ENCODE assay signal across 8 cellular contexts in the genomic region with DNA sequence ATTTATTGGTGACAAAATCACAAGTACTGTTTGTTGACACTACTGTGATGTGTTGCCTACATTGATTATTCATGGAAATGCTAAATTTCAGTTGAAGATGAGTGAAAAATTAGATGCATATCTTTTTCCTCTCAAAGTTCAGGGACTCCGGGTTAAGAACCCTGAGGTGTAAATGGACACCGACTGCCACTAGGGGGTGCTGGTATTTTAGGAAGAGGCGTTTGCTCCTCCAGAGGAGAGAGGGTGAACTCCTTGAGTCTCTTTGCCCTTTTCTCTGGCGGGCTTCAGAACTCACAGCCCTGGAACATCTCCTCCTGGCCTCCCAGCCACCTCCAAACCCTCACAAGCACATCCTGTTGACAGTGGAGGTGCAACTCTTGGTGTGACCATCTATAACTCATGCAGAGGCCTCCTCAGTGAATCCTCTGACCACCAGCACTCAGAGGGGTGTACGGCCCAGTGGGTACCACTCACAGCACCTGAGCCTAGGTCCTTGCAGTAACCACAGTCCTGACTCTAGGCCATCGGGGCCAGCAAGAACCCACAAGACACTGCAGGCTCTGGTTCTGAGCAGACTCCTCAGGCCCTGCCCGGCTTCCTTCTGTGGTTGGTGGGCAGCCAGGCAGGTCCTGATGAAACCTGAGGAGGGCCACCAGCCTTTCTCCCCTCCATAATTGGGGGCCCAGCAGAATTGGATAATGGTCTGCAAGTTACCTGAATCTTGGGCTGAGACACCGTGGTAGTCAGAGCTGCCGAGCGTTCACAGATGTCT. TPM values are rescaled to one million over a fixed set of nuclear protein-coding genes. Genes with fewer than 3 reads are reported as not detected.
DNase-seq lines count a peak whose midpoint lies in the region; ATAC-seq, FAIRE-seq and TF ChIP-seq lines count a peak whose summit lies in the region.

No MANE protein-coding gene starts in this region.

- DNase-seq in Ammon's horn (ENCODE audit: low spot score) (peak; percentile 66), H54 (ENCODE audit: insufficient read length, low spot score) (peak; percentile 47), RWPE1 (ENCODE audit: low spot score) (peak; percentile 37), globus pallidus (ENCODE audit: low spot score) (peak; percentile 41), prostate gland (ENCODE audit: low spot score) (peak; percentile 61), uterus (peak in 1 of 2 donors; percentile 66)
- peak; percentile 40 for DNase-seq in activated effector memory CD4-positive, alpha-beta T cell treated with Interleukin-2 at 50 U/mL for 16 hours

- POLR2A ChIA-PET in RWPE1 (lab: Yijun Ruan, JAX; ENCODE audit: low non-redundant PET): no interaction called here

- intact Hi-C loops in prostate gland (cut with DNase I): loop anchor here (5.0 to 10.0 kb wide), 2 partner anchors 413 to 531 kb away; no protein-coding TSS in a partner anchor
- intact Hi-C loops in uterus (cut with DNase I; ENCODE audit: low total_unique reads): no loop called here

- WGBS in prostate gland: 57% methylated on average over 10 of the region's 10 CpGs

- H3K4me1 ChIP-seq in prostate gland (replicated peaks): no peaks in the 10 kb centered on the region
- H3K4me1 ChIP-seq in uterus: no peaks in the 10 kb centered on the region

- FAIRE-seq in H54 (lab: Jason Lieb, UNC): no peak

- peak; percentile 46 for TF ChIP-seq CTCF in RWPE1 (conservative IDR thresholded peaks at IDR 0.05; ENCODE audit: low read depth)
- TF ChIP-seq CTCF in prostate gland (IDR thresholded peaks at IDR 0.05): peak; percentile 69 to 84 (median 82)
- TF ChIP-seq CTCF in uterus (IDR thresholded peaks at IDR 0.05): peak; percentile 62 to 75 (median 66)

- H3K27me3 ChIP-seq in prostate gland (replicated peaks; ENCODE audit: insufficient read depth): no peaks in the 10 kb centered on the region
- no peaks in the 10 kb centered on the region for H3K27me3 ChIP-seq in uterus

- CTCF ChIA-PET in RWPE1 (lab: Yijun Ruan, JAX): no interaction called here

- no peaks in the 10 kb centered on the region for H3K36me3 ChIP-seq in prostate gland
- no peaks in the 10 kb centered on the region for H3K36me3 ChIP-seq in uterus

- no peak for TF ChIP-seq POLR2A in H54 (IDR thresholded peaks at IDR 0.05; ENCODE audit: low read depth, low read length)
- TF ChIP-seq POLR2A in prostate gland (IDR thresholded peaks at IDR 0.05): no peak
- no peak for TF ChIP-seq POLR2A in uterus (IDR thresholded peaks at IDR 0.05)

- H3K4me3 ChIP-seq in prostate gland (no peak overlapping the region), uterus (no peak overlapping the region)

- no peak overlapping the region for H3K27ac ChIP-seq in RWPE1
- no peak overlapping the region for H3K27ac ChIP-seq in prostate gland
- no peak overlapping the region for H3K27ac ChIP-seq in uterus

- H3K9me3 ChIP-seq in prostate gland: no peaks in the 10 kb centered on the region
- H3K9me3 ChIP-seq in uterus: no peaks in the 10 kb centered on the region

- ATAC-seq in GM19463 (IDR thresholded peaks at IDR 0.05; ENCODE audit: unreplicated experiment): no peak

RNA-seq across cellular contexts. Expression of a gene that starts 26.2 kb away (rescaled TPM):
- total RNA-seq in prostate gland: 10 to 100 TPM in 1 of 2 donors, 1 to 10 TPM in 1; 3.2 to 10.4 TPM
- 10 to 100 TPM in 2 of 4 donors, 1 to 10 TPM in 2; 1.6 to 12.0 (median 8.4) TPM for total RNA-seq in uterus

RNA-seq across cellular contexts. Expression of a gene that starts 29.6 kb away (rescaled TPM):
- total RNA-seq in prostate gland (10 to 100 TPM in 1 of 2 donors, 1 to 10 TPM in 1; 9.2 to 11.4 TPM), uterus (10 to 100 TPM in 2 of 4 donors, 1 to 10 TPM in 2; 3.3 to 19.2 (median 10.4) TPM)
